In the genomic region with DNA sequence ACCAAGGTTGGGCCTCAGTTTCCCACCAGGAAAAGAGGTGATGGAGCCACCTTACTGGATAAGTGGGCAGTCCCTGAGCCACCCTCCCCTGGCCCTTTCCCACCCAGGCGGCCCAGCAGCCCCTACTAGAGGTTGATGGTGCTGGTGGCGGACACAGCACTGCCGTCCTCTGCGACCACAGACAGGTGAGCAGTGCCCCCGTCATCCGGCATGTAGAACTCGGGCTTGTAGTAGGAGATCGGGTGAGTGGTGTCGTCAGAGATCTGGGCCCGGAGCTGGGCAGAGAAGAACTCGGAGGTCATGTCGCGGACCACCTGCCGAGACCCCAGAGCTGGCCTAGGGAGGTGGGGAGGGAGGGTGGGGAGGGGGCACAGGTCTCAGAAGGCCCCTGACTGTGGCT, we compare ENCODE assay signal across 10 cellular contexts. TPM values are rescaled to one million over a fixed set of nuclear protein-coding genes. Genes with fewer than 3 reads are reported as not detected.
DNase-seq lines count a peak whose midpoint lies in the region; ATAC-seq and TF ChIP-seq lines count a peak whose summit lies in the region.
"Not testable (repeated sequence)": the region's sequence is repeated elsewhere in the genome, so short reads cannot be mapped to it uniquely, and the experiment has no call there.
"Had no signal": no experiment of that assay in that cellular context is flagged by ENCODE, and none has a peak within 500 bp of the region (broad histone marks: within the 10 kb centered on the region; RNA-seq: fewer than 3 reads in every experiment).

No MANE protein-coding gene starts in this region.

- CTCF ChIA-PET in activated CD8-positive, alpha-beta memory T cell treated with anti-CD3 and anti-CD28 coated beads, Interleukin-2, amount 10 ng/mL, durations not matched to agents 7 days and 5 days (lab: Charles Lee), result not testable (repeated sequence)

- not testable (repeated sequence) for H3K27me3 Mint-ChIP-seq in activated CD8-positive, alpha-beta memory T cell treated with anti-CD3 and anti-CD28 coated beads, Interleukin-2, amount 10 ng/mL, durations not matched to agents 7 days and 5 days; type B pancreatic cell

- ATAC-seq in activated CD8-positive, alpha-beta memory T cell treated with anti-CD3 and anti-CD28 coated beads, Interleukin-2, amount 10 ng/mL, durations not matched to agents 7 days and 5 days; left lobe of liver; lower lobe of right lung: not testable (repeated sequence)

- intact Hi-C loops in cardiac septum (cut with DNase I); lower lobe of right lung (cut with DNase I); posterior vena cava (cut with DNase I): not testable (repeated sequence)

- peak overlapping the region; percentile 67 for H3K27ac ChIP-seq in lower lobe of right lung

- not testable (repeated sequence) for H3K36me3 ChIP-seq in lower lobe of right lung

- H3K4me3 ChIP-seq in lower lobe of right lung, result peak overlapping the region; percentile 31

- DNase-seq in activated CD8-positive, alpha-beta memory T cell treated with anti-CD3 and anti-CD28 coated beads, Interleukin-2, amount 10 ng/mL, durations not matched to agents 7 days and 5 days, result peak; percentile 2
- peak; percentile 65 for DNase-seq in cardiac septum (ENCODE audit: low spot score)
- DNase-seq in left lobe of liver (ENCODE audit: low spot score), result peak; percentile 31
- not testable (repeated sequence) for DNase-seq in lower lobe of right lung
- DNase-seq in posterior vena cava (ENCODE audit: low spot score), result peak; percentile 50
- DNase-seq in type B pancreatic cell (ENCODE audit: extremely low spot score, unreplicated experiment), result peak; percentile 49
- DNase-seq in ureter (ENCODE audit: low spot score), result peak; percentile 20

- not testable (repeated sequence) for H3K4me1 Mint-ChIP-seq in activated CD8-positive, alpha-beta memory T cell treated with anti-CD3 and anti-CD28 coated beads, Interleukin-2, amount 10 ng/mL, durations not matched to agents 7 days and 5 days; type B pancreatic cell (ENCODE audit: unreplicated experiment)

- not testable (repeated sequence) for H3K4me3 Mint-ChIP-seq in activated CD8-positive, alpha-beta memory T cell treated with anti-CD3 and anti-CD28 coated beads, Interleukin-2, amount 10 ng/mL, durations not matched to agents 7 days and 5 days; type B pancreatic cell

- not testable (repeated sequence) for TF ChIP-seq CTCF in lower lobe of right lung (IDR thresholded peaks at IDR 0.05); type B pancreatic cell (conservative IDR thresholded peaks at IDR 0.05)

- not testable (repeated sequence) for H3K9me3 Mint-ChIP-seq in activated CD8-positive, alpha-beta memory T cell treated with anti-CD3 and anti-CD28 coated beads, Interleukin-2, amount 10 ng/mL, durations not matched to agents 7 days and 5 days (ENCODE audit: low read depth); type B pancreatic cell

- H3K27ac Mint-ChIP-seq in activated CD8-positive, alpha-beta memory T cell treated with anti-CD3 and anti-CD28 coated beads, Interleukin-2, amount 10 ng/mL, durations not matched to agents 7 days and 5 days; type B pancreatic cell: not testable (repeated sequence)

- not testable (repeated sequence) for H3K9me3 ChIP-seq in lower lobe of right lung

- not testable (repeated sequence) for H3K36me3 Mint-ChIP-seq in activated CD8-positive, alpha-beta memory T cell treated with anti-CD3 and anti-CD28 coated beads, Interleukin-2, amount 10 ng/mL, durations not matched to agents 7 days and 5 days; type B pancreatic cell

- H3K27me3 ChIP-seq in lower lobe of right lung (ENCODE audit: low read depth), result not testable (repeated sequence)

- not testable (repeated sequence) for H3K4me1 ChIP-seq in lower lobe of right lung

RNA-seq across cellular contexts. Expression of a gene that starts 2.3 kb away (rescaled TPM):
- not detected for total RNA-seq in activated CD8-positive, alpha-beta memory T cell treated with anti-CD3 and anti-CD28 coated beads, Interleukin-2, amount 10 ng/mL, durations not matched to agents 7 days and 5 days
- not detected for total RNA-seq in cardiac septum
- total RNA-seq in left lobe of liver, result not detected
- 57.2 TPM for total RNA-seq in lower lobe of right lung
- total RNA-seq in posterior vena cava, result not detected
- not detected in 2 replicates for total RNA-seq in type B pancreatic cell (ENCODE audit: low replicate concordance)
- not detected for total RNA-seq in ureter
- total RNA-seq: A172; A673; CD4-positive, alpha-beta memory T cell had no signal

Comparison
In these comparisons a context has a peak if more than half of its experiments do, and no peak if none do; other contexts are left out.
1. RNA of a gene that starts 2.3 kb away (total RNA-seq): 57.2 TPM in lower lobe of right lung (single experiment); not detected in left lobe of liver (single experiment), not detected in activated CD8-positive, alpha-beta memory T cell treated with anti-CD3 and anti-CD28 coated beads, Interleukin-2, amount 10 ng/mL, durations not matched to agents 7 days and 5 days, not detected in cardiac septum (single experiment), not detected in posterior vena cava, not detected in type B pancreatic cell and not detected in ureter (single experiment); every median in the first group is over 10 times any median in the second.